1 cellular context compared by ENCODE assay signal in genomic region chr13:41345165-41345920, GRCh38.
TF ChIP-seq lines count a peak whose summit lies in the region.

No MANE protein-coding gene starts in this region.

TF ChIP-seq in HepG2, 621 proteins besides CTCF, POLR2A, EP300 and RAD21:
- TF ChIP-seq NR2F6 (IDR thresholded peaks at IDR 0.05) (peak; percentile 21; the same call in 1 of the 2 replicates), NR2F6 (CRISPR knock-in tag; IDR thresholded peaks at IDR 0.05) (0 out of 2 replicates have a peak, but pooled peaks have one; percentile 34), ZNF292 (CRISPR knock-in tag; IDR thresholded peaks at IDR 0.05; ENCODE audit: borderline replicate concordance, low read depth) (no peak), ZMYM4 (CRISPR knock-in tag; IDR thresholded peaks at IDR 0.05) (peak; percentile 61; the same call in 1 of the 2 replicates), U2AF2 (IDR thresholded peaks at IDR 0.05; ENCODE audit: low read depth, low read length) (no peak), CAMTA2 (CRISPR knock-in tag; IDR thresholded peaks at IDR 0.05; ENCODE audit: borderline replicate concordance) (no peak), HOMEZ (CRISPR knock-in tag; IDR thresholded peaks at IDR 0.05; ENCODE audit: low read depth) (peak; percentile 73; the same call in 1 of the 2 replicates), ZNF543 (CRISPR knock-in tag; IDR thresholded peaks at IDR 0.05) (no peak), RARA (CRISPR knock-in tag; IDR thresholded peaks at IDR 0.05) (peak; percentile 32; the same call in 1 of the 2 replicates), NR2F1 (CRISPR knock-in tag; IDR thresholded peaks at IDR 0.05) (0 out of 4 replicates have a peak, but pooled peaks of 1 of the 2 experiments have one; percentile 37), ZNF101 (CRISPR knock-in tag; IDR thresholded peaks at IDR 0.05; ENCODE audit: borderline replicate concordance, low read depth) (no peak), RNF2 (conservative IDR thresholded peaks at IDR 0.05; ENCODE audit: low read depth) (no peak), NFIC (IDR thresholded peaks at IDR 0.05; ENCODE audit: low read length) (no peak), POGZ (CRISPR knock-in tag; IDR thresholded peaks at IDR 0.05) (0 out of 2 replicates have a peak, but pooled peaks have one; percentile 41)
- TF ChIP-seq, protein P1, sequence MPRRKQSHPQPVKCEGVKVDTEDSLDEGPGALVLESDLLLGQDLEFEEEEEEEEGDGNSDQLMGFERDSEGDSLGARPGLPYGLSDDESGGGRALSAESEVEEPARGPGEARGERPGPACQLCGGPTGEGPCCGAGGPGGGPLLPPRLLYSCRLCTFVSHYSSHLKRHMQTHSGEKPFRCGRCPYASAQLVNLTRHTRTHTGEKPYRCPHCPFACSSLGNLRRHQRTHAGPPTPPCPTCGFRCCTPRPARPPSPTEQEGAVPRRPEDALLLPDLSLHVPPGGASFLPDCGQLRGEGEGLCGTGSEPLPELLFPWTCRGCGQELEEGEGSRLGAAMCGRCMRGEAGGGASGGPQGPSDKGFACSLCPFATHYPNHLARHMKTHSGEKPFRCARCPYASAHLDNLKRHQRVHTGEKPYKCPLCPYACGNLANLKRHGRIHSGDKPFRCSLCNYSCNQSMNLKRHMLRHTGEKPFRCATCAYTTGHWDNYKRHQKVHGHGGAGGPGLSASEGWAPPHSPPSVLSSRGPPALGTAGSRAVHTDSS (CRISPR knock-in tag; conservative IDR thresholded peaks at IDR 0.05) = no peak
- TF ChIP-seq, protein P2, sequence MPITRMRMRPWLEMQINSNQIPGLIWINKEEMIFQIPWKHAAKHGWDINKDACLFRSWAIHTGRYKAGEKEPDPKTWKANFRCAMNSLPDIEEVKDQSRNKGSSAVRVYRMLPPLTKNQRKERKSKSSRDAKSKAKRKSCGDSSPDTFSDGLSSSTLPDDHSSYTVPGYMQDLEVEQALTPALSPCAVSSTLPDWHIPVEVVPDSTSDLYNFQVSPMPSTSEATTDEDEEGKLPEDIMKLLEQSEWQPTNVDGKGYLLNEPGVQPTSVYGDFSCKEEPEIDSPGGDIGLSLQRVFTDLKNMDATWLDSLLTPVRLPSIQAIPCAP (CRISPR knock-in tag; IDR thresholded peaks at IDR 0.05; ENCODE audit: low read depth) = no peak
- TF ChIP-seq, protein P3, sequence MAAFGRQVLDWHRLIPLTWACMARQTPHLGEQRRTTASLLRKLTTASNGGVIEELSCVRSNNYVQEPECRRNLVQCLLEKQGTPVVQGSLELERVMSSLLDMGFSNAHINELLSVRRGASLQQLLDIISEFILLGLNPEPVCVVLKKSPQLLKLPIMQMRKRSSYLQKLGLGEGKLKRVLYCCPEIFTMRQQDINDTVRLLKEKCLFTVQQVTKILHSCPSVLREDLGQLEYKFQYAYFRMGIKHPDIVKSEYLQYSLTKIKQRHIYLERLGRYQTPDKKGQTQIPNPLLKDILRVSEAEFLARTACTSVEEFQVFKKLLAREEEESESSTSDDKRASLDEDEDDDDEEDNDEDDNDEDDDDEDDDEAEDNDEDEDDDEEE (CRISPR knock-in tag; IDR thresholded peaks at IDR 0.05) = no peak
